22 cellular contexts compared by ENCODE assay signal in genomic region chr9:2726620-2727335, GRCh38. TPM values are rescaled to one million over a fixed set of nuclear protein-coding genes. Genes with fewer than 3 reads are reported as not detected.
DNase-seq lines count a peak whose midpoint lies in the region; ATAC-seq and TF ChIP-seq lines count a peak whose summit lies in the region.
"Had no signal": no experiment of that assay in that cellular context is flagged by ENCODE, and none has a peak within 500 bp of the region (broad histone marks: within the 10 kb centered on the region; RNA-seq: fewer than 3 reads in every experiment).

No MANE protein-coding gene starts in this region.

- DNase-seq in AG10803 (ENCODE audit: low read depth) (peak; percentile 21), Karpas-422 (no peak), dermis blood vessel endothelial cell (peak; percentile 49), mesothelial cell of epicardium (ENCODE audit: low spot score in 2 of 2, unreplicated experiment in 2 of 2) (no peak), Kasumi-1 (lab: John Stamatoyannopoulos, UW) (no peak), anterior cingulate cortex (lab: John Stamatoyannopoulos, UW) (no peak), MG63 (no peak)
- DNase-seq: activated T-cell treated with anti-CD3 and anti-CD28 coated beads, Interleukin-2, amount 50 U/mL, for 48 hours; Caco-2; colonic mucosa; hypothalamus; left lung; naive B cell; NCI-H1092; NCI-H345; NK-92 treated with Interleukin-12 subunit alpha and Interleukin-12 subunit beta, amount 100 ng/mL, for 24 hours; SIG-M5; substantia nigra had no signal

- no peak overlapping the region for H3K4me3 Mint-ChIP-seq in mesothelial cell of epicardium
- H3K4me3 Mint-ChIP-seq: naive B cell; T-helper 2 cell treated with Interferon-gamma antibody and Interleukin-4, amounts not matched to agents 5 μg/mL and 100 μg/mL, for 36 hours had no signal

- peak overlapping the region; percentile 86; the same call in 1 of the 2 replicates for H3K27ac ChIP-seq in Karpas-422 (ENCODE audit: low read length)
- H3K27ac ChIP-seq: colonic mucosa had no signal

- no peaks in the 10 kb centered on the region for H3K36me3 ChIP-seq in Karpas-422 (ENCODE audit: insufficient read depth, low read length)
- H3K36me3 ChIP-seq in MG63 = no peaks in the 10 kb centered on the region
- H3K36me3 ChIP-seq: colonic mucosa, esophagus muscularis mucosa, left lung had no signal

- no peak overlapping the region for H3K9ac ChIP-seq in Karpas-422 (ENCODE audit: low read length)

- H3K4me1 Mint-ChIP-seq in mesothelial cell of epicardium = peaks cover 45% of the 10 kb centered on the region

- no peaks in the 10 kb centered on the region for H3K9me3 Mint-ChIP-seq in mesothelial cell of epicardium
- H3K9me3 Mint-ChIP-seq: T-helper 2 cell treated with Interferon-gamma antibody and Interleukin-4, amounts not matched to agents 5 μg/mL and 100 μg/mL, for 36 hours had no signal

- H3K9me3 ChIP-seq in Karpas-422 (ENCODE audit: low read length) (no peaks in the 10 kb centered on the region), MG63 (no peaks in the 10 kb centered on the region)
- H3K9me3 ChIP-seq: Caco-2, colonic mucosa, esophagus muscularis mucosa, left lung had no signal

- no peak overlapping the region for H2AFZ ChIP-seq in Karpas-422 (ENCODE audit: low read length)

- no peaks in the 10 kb centered on the region for H3K27me3 ChIP-seq in Karpas-422 (ENCODE audit: low read length)
- no peaks in the 10 kb centered on the region for H3K27me3 ChIP-seq in MG63
- H3K27me3 ChIP-seq: colonic mucosa, esophagus muscularis mucosa, left lung had no signal

- no peak for ATAC-seq in GM21576 (IDR thresholded peaks at IDR 0.05; ENCODE audit: unreplicated experiment)

- no peaks in the 10 kb centered on the region for H4K20me1 ChIP-seq in Karpas-422 (ENCODE audit: insufficient read depth, low read depth, low read length)

- H3K27me3 Mint-ChIP-seq in mesothelial cell of epicardium (ENCODE audit: low read depth) = no peaks in the 10 kb centered on the region
- H3K27me3 Mint-ChIP-seq: naive B cell had no signal

- H3K36me3 Mint-ChIP-seq in mesothelial cell of epicardium = no peaks in the 10 kb centered on the region
- H3K36me3 Mint-ChIP-seq: naive B cell had no signal

- H3K4me3 ChIP-seq in AG10803 (ENCODE audit: low read length) = no peak overlapping the region
- H3K4me3 ChIP-seq in Karpas-422 (ENCODE audit: low read length) = no peak overlapping the region
- H3K4me3 ChIP-seq in MG63 = no peak overlapping the region
- H3K4me3 ChIP-seq: colonic mucosa, esophagus muscularis mucosa, left lung had no signal

- TF ChIP-seq CTCF in AG10803 (conservative IDR thresholded peaks at IDR 0.05; ENCODE audit: low read length) (no peak), mesothelial cell of epicardium (IDR thresholded peaks at IDR 0.05; ENCODE audit: unreplicated experiment) (no peak)

- no peaks in the 10 kb centered on the region for H3K9me2 ChIP-seq in Karpas-422 (replicated peaks; ENCODE audit: insufficient read depth, low read length)

- no peak overlapping the region for H3K4me2 ChIP-seq in Karpas-422 (ENCODE audit: low read depth, low read length, poor library complexity, severe bottlenecking)

- H3K4me1 ChIP-seq in Karpas-422 (ENCODE audit: low read length) = peaks cover 45% of the 10 kb centered on the region
- H3K4me1 ChIP-seq: colonic mucosa, left lung had no signal

- no peaks in the 10 kb centered on the region for H3K79me2 ChIP-seq in Karpas-422 (ENCODE audit: low read length)

- peak overlapping the region; percentile 10 for H3K27ac Mint-ChIP-seq in mesothelial cell of epicardium
- H3K27ac Mint-ChIP-seq: naive B cell; T-helper 2 cell treated with Interferon-gamma antibody and Interleukin-4, amounts not matched to agents 5 μg/mL and 100 μg/mL, for 36 hours had no signal

RNA-seq across cellular contexts. Expression of gene KCNV2, which starts 9.5 kb away (rescaled TPM):
- 1.6 and 1.8 TPM in 2 replicates for total RNA-seq in Karpas-422 (2014; rRNA removed; shearing (Covaris generic); ENCODE audit: low replicate concordance)
- total RNA-seq in dermis blood vessel endothelial cell (not detected in 2 replicates), mesothelial cell of epicardium (not detected in 3 replicates)
- total RNA-seq in MG63 (2014; rRNA removed; shearing (Covaris generic); ENCODE audit: low replicate concordance) = not detected in 2 replicates
- total RNA-seq: Caco-2, colonic mucosa, esophagus muscularis mucosa, left lung, posterior vena cava had no signal

Comparison
In these comparisons a context has a peak if more than half of its experiments do, and no peak if none do; other contexts are left out.
1. DNase-seq: peak in AG10803 (single experiment) and dermis blood vessel endothelial cell (single experiment); none in Karpas-422 (single experiment), mesothelial cell of epicardium (0 of 2), Kasumi-1 (0 of 2), anterior cingulate cortex (0 of 58) and MG63 (single experiment).